2 cellular contexts compared by ENCODE assay signal in the genomic region with DNA sequence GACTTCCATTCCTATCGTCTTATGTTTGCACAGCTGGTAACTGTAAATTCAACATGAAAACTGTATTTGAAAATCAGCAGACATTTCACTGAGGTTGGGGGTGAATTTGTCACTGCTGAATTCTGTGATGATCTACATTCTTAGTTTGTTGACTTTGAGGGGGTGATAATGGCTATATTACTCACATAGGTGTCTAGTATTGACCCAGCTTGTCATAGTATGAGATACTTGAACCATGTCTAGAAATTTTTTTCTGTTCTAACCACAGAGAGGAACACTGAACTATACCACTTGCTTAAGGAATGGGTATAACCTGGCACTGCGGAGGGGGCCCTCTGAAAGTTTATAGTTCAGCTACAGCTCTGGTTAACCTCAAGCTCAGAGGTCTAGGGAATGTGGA.
TF ChIP-seq lines count a peak whose summit lies in the region.

No MANE protein-coding gene starts in this region.

TF ChIP-seq in IMR-90, 13 proteins besides CTCF, POLR2A, EP300 and RAD21:
- TF ChIP-seq FOS (IDR thresholded peaks at IDR 0.05; ENCODE audit: low read depth, low read length) (no peak), MAZ (IDR thresholded peaks at IDR 0.05; ENCODE audit: borderline replicate concordance, low read depth, low read length) (no peak), MAFK (IDR thresholded peaks at IDR 0.05; ENCODE audit: low read depth, low read length) (no peak)

TF ChIP-seq in GM12878, 131 proteins besides CTCF, POLR2A, EP300 and RAD21:
- no peak for TF ChIP-seq TCF7 (IDR thresholded peaks at IDR 0.05; ENCODE audit: borderline replicate concordance)
- no peak for TF ChIP-seq KDM1A (IDR thresholded peaks at IDR 0.05; ENCODE audit: borderline replicate concordance)
- TF ChIP-seq ZSCAN29 (IDR thresholded peaks at IDR 0.05), result no peak
- no peak for TF ChIP-seq SRF (IDR thresholded peaks at IDR 0.05; ENCODE audit: low read depth in 2 of 2, low read length in 2 of 2)
- TF ChIP-seq, protein P1, sequence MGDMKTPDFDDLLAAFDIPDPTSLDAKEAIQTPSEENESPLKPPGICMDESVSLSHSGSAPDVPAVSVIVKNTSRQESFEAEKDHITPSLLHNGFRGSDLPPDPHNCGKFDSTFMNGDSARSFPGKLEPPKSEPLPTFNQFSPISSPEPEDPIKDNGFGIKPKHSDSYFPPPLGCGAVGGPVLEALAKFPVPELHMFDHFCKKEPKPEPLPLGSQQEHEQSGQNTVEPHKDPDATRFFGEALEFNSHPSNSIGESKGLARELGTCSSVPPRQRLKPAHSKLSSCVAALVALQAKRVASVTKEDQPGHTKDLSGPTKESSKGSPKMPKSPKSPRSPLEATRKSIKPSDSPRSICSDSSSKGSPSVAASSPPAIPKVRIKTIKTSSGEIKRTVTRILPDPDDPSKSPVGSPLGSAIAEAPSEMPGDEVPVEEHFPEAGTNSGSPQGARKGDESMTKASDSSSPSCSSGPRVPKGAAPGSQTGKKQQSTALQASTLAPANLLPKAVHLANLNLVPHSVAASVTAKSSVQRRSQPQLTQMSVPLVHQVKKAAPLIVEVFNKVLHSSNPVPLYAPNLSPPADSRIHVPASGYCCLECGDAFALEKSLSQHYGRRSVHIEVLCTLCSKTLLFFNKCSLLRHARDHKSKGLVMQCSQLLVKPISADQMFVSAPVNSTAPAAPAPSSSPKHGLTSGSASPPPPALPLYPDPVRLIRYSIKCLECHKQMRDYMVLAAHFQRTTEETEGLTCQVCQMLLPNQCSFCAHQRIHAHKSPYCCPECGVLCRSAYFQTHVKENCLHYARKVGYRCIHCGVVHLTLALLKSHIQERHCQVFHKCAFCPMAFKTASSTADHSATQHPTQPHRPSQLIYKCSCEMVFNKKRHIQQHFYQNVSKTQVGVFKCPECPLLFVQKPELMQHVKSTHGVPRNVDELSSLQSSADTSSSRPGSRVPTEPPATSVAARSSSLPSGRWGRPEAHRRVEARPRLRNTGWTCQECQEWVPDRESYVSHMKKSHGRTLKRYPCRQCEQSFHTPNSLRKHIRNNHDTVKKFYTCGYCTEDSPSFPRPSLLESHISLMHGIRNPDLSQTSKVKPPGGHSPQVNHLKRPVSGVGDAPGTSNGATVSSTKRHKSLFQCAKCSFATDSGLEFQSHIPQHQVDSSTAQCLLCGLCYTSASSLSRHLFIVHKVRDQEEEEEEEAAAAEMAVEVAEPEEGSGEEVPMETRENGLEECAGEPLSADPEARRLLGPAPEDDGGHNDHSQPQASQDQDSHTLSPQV (IDR thresholded peaks at IDR 0.05), result no peak
- no peak for TF ChIP-seq STAT3 (IDR thresholded peaks at IDR 0.05; ENCODE audit: low read depth, low read length)
- TF ChIP-seq IKZF2 (IDR thresholded peaks at IDR 0.05), result no peak
- no peak for TF ChIP-seq MEF2A (IDR thresholded peaks at IDR 0.05; ENCODE audit: insufficient read depth, low read depth, low read length)
- TF ChIP-seq KLF5 (IDR thresholded peaks at IDR 0.05; ENCODE audit: partially characterized antibody), result no peak
